19 cellular contexts compared by ENCODE assay signal in genomic region chr12:87094356-87094755, GRCh38.
A peak's percentile ranks its signal among the peaks of the same experiment; 100 is the strongest.
DNase-seq lines count a peak whose midpoint lies in the region; ATAC-seq and FAIRE-seq lines count a peak whose summit lies in the region.
"Had no signal": no experiment of that assay in that cellular context is flagged by ENCODE, and none has a peak within 500 bp of the region (broad histone marks: within the 10 kb centered on the region; RNA-seq: fewer than 3 reads in every experiment).

No MANE protein-coding gene starts in this region.

- no peak overlapping the region for H2BK120ac ChIP-seq in mesendoderm (ENCODE audit: low read depth, low read length)

- H3K4ac ChIP-seq in mesendoderm (ENCODE audit: low read depth, low read length) = no peak overlapping the region

- H2AK5ac ChIP-seq in mesendoderm (ENCODE audit: low read length) = no peak overlapping the region

- H3F3A ChIP-seq in GM23248 (ENCODE audit: insufficient read depth) = no peaks in the 10 kb centered on the region

- no peak overlapping the region for H2AFZ ChIP-seq in GM23248

- no peaks in the 10 kb centered on the region for H3K36me3 ChIP-seq in GM23248 (ENCODE audit: low read depth)
- no peaks in the 10 kb centered on the region for H3K36me3 ChIP-seq in mesendoderm (ENCODE audit: control insufficient read depth, insufficient read depth, low read length)
- no peaks in the 10 kb centered on the region for H3K36me3 ChIP-seq in HAP-1 (replicated peaks)
- H3K36me3 ChIP-seq: BE2C had no signal

- H3K9me2 ChIP-seq in GM23248 (ENCODE audit: insufficient read depth) = no peaks in the 10 kb centered on the region

- no peak overlapping the region for H3K56ac ChIP-seq in mesendoderm (ENCODE audit: low read length)

- H2BK5ac ChIP-seq in mesendoderm (ENCODE audit: low read length) = no peak overlapping the region

- in situ Hi-C loops in GM23248 (cut with MboI) = no loop called here
- in situ Hi-C loops in HAP-1 (cut with MboI; ENCODE audit: low sequenced_read_pairs) = no loop called here

- H2BK15ac ChIP-seq in mesendoderm (replicated peaks; ENCODE audit: low read depth) = no peak overlapping the region

- no peaks in the 10 kb centered on the region for H4K20me1 ChIP-seq in GM23248 (ENCODE audit: insufficient read depth)

- no peak overlapping the region for H3K27ac ChIP-seq in GM23248
- H3K27ac ChIP-seq in mesendoderm (ENCODE audit: low read depth, low read length) = no peak overlapping the region
- H3K27ac ChIP-seq: C4-2B had no signal

- no peak overlapping the region for H3K23ac ChIP-seq in mesendoderm (ENCODE audit: low read length)

- no peak overlapping the region for H4K5ac ChIP-seq in mesendoderm (ENCODE audit: low read length)

- H4K8ac ChIP-seq in mesendoderm (ENCODE audit: low read depth, low read length) = no peak overlapping the region

- ATAC-seq in HG03520 (IDR thresholded peaks at IDR 0.05; ENCODE audit: unreplicated experiment) = no peak
- ATAC-seq: CD8-positive, alpha-beta T cell had no signal

- H3K18ac ChIP-seq in mesendoderm (ENCODE audit: low read length) = no peak overlapping the region

- H3K79me2 ChIP-seq in GM23248 (ENCODE audit: insufficient read depth) = no peaks in the 10 kb centered on the region
- H3K79me2 ChIP-seq in mesendoderm (ENCODE audit: control insufficient read depth, insufficient read depth, low read length) = no peaks in the 10 kb centered on the region

- WGBS in GM23248 (ENCODE audit: low coverage in 1 of 2, low lambda C conversion rate in 2 of 2, missing lambda C conversion rate in 2 of 2), 2 experiments = 23 to 26% methylated on average over 3 of the region's 3 CpGs
- 100% methylated on average over 2 of the region's 3 CpGs for WGBS in mesendoderm (ENCODE audit: extremely low coverage, insufficient coverage, low lambda C conversion rate)

- H3K4me2 ChIP-seq in GM23248 (ENCODE audit: unreplicated experiment) = no peak overlapping the region
- H3K4me2 ChIP-seq in mesendoderm (ENCODE audit: low read length) = no peak overlapping the region

- H3K9me3 ChIP-seq in GM23248 (ENCODE audit: low read depth) (no peaks in the 10 kb centered on the region), HAP-1 (no peaks in the 10 kb centered on the region)

- no peaks in the 10 kb centered on the region for H3K79me1 ChIP-seq in mesendoderm (ENCODE audit: low read length)

- H3K9ac ChIP-seq in GM23248 = no peak overlapping the region
- H3K9ac ChIP-seq in mesendoderm (ENCODE audit: low read length) = no peak overlapping the region

- H3K4me3 ChIP-seq in GM23248 (no peak overlapping the region), mesendoderm (ENCODE audit: low read length) (no peak overlapping the region), HAP-1 (no peak overlapping the region)

- H3K27me3 ChIP-seq in GM23248 (replicated peaks; ENCODE audit: insufficient read depth) (no peaks in the 10 kb centered on the region), mesendoderm (ENCODE audit: insufficient read depth, low read length, poor library complexity) (no peaks in the 10 kb centered on the region), HAP-1 (ENCODE audit: low read depth) (no peaks in the 10 kb centered on the region)
- H3K27me3 ChIP-seq: BE2C had no signal

- peak; percentile 23 for FAIRE-seq in HTR-8/SVneo (lab: Jason Lieb, UNC)
- FAIRE-seq: A204.1, D721Med, H54 had no signal

- H3K4me1 ChIP-seq in GM23248 (ENCODE audit: insufficient read depth) = no peaks in the 10 kb centered on the region
- H3K4me1 ChIP-seq in mesendoderm (ENCODE audit: control insufficient read depth, low read depth, low read length) = no peaks in the 10 kb centered on the region
- no peaks in the 10 kb centered on the region for H3K4me1 ChIP-seq in HAP-1

- peak; percentile 3 for DNase-seq in GM23248
- no peak for DNase-seq in HTR-8/SVneo (ENCODE audit: insufficient read length, low spot score)
- DNase-seq in astrocyte of the hippocampus (ENCODE audit: low read depth, low spot score) = peak; percentile 16
- peak; percentile 4 for DNase-seq in mesendoderm
- DNase-seq in activated CD8-positive, alpha-beta memory T cell treated with anti-CD3 and anti-CD28 coated beads, Interleukin-2, amount 50 U/mL, for 48 hours = no peak
- DNase-seq in HAP-1 (ENCODE audit: low spot score in 2 of 2) = no peak
- DNase-seq: BE2C; CD8-positive, alpha-beta T cell; COR-L47; DMS153; DMS79 treated with DMSO at 0.1 percent for 48 hours; EL; GDM1; KG1 had no signal

Comparison
In these comparisons a context has a peak if more than half of its experiments do, and no peak if none do; other contexts are left out.
1. DNase-seq: peak in GM23248 (single experiment), astrocyte of the hippocampus (single experiment) and mesendoderm (single experiment); none in HTR-8/SVneo (single experiment), activated CD8-positive, alpha-beta memory T cell treated with anti-CD3 and anti-CD28 coated beads, Interleukin-2, amount 50 U/mL, for 48 hours (single experiment) and HAP-1 (0 of 2).